In the genomic region with DNA sequence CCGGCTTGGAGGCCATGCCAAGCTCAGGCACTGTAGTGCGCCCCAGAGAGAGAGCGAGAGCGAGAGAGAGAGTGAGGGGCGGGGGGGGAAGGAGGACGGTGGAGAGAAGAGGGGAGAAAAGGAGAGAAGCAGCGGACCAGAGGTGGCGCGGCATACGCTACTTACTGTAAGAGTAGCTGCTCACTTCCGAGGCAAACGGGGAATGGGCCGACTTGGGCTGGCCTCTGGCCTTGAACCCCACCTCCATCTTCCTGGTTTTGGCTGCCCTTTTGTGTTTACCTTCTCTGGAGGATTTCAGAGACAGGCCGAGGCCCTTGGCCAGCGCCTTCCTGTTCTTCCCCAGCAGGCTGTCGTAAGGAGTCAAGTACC, we compare ENCODE assay signal across 32 cellular contexts.
"Had no signal": no experiment of that assay in that cellular context is flagged by ENCODE, and none has a peak within 500 bp of the region (broad histone marks: within the 10 kb centered on the region; RNA-seq: fewer than 3 reads in every experiment).

No MANE protein-coding gene starts in this region.

- DNase-seq: activated CD4-positive, alpha-beta memory T cell treated with anti-CD3 and anti-CD28 coated beads, Interleukin-2, amount 10 ng/mL, durations not matched to agents 7 days and 5 days; activated CD4-positive, alpha-beta T cell treated with anti-CD3 and anti-CD28 coated beads, Interleukin-2, amount 10 ng/mL, durations not matched to agents 24 days and 14 days; activated CD8-positive, alpha-beta memory T cell treated with anti-CD3 and anti-CD28 coated beads, Interleukin-2, amount 50 U/mL, for 48 hours; activated gamma-delta T cell; activated naive CD4-positive, alpha-beta T cell treated with anti-CD3 and anti-CD28 coated beads, Interleukin-2, amount 10 ng/mL, durations not matched to agents 7 days and 5 days; activated naive CD8-positive, alpha-beta T cell treated with anti-CD3 and anti-CD28 coated beads, Interleukin-2, amount 10 ng/mL, durations not matched to agents 7 days and 5 days; activated T-cell treated with anti-CD3 and anti-CD28 coated beads, Interleukin-2, amount 50 U/mL, for 24 hours; amniotic stem cell; brain microvascular endothelial cell; caudate nucleus; heart left ventricle; hypothalamus; immature natural killer cell; kidney; left colon; midbrain; naive thymus-derived CD8-positive, alpha-beta T cell; nucleus accumbens; right lobe of liver; stimulated activated CD4-positive, alpha-beta T cell treated with anti-CD3 and anti-CD28 coated beads, Interleukin-12 subunit alpha, Interleukin-12 subunit beta, amount 100 ng/mL, for 4 hours; stimulated activated CD4-positive, alpha-beta T cell treated with anti-CD3 and anti-CD28 coated beads, Interleukin-4, amount 100 ng/mL, for 1 hour; stimulated activated naive CD8-positive, alpha-beta T cell treated with anti-CD3 and anti-CD28 coated beads, Interleukin-15, amount 100 ng/mL, for 72 hours; SW 1271; T-helper 9 cell had no signal

- H3K4me3 ChIP-seq: heart left ventricle, right lobe of liver, skin epidermis, tibial nerve had no signal

- H3K27ac ChIP-seq: brain microvascular endothelial cell, right lobe of liver, skin epidermis, tibial nerve, VCaP had no signal

- H3K27me3 ChIP-seq: brain microvascular endothelial cell, heart left ventricle, right lobe of liver, tibial nerve had no signal

- H3K9me3 ChIP-seq: heart left ventricle, right lobe of liver, tibial nerve had no signal

- ATAC-seq: activated CD4-positive, CD25-positive, alpha-beta regulatory T cell treated with anti-CD3 and anti-CD28 coated beads, Interleukin-2, amount 50 U/mL, for 24 hours; heart left ventricle; left colon; naive thymus-derived CD8-positive, alpha-beta T cell; right lobe of liver; stimulated activated effector memory CD8-positive, alpha-beta T cell treated with anti-CD3 and anti-CD28 coated beads, Interleukin-12 subunit alpha, Interleukin-12 subunit beta, amount 100 ng/mL, for 72 hours; stimulated activated naive CD8-positive, alpha-beta T cell treated with anti-CD3 and anti-CD28 coated beads, Interleukin-15, amount 100 ng/mL, for 72 hours had no signal

- FAIRE-seq: astrocyte, endometrium, kidney, TTC549 had no signal
